ENCODE assay signal across 8 cellular contexts in the genomic region with DNA sequence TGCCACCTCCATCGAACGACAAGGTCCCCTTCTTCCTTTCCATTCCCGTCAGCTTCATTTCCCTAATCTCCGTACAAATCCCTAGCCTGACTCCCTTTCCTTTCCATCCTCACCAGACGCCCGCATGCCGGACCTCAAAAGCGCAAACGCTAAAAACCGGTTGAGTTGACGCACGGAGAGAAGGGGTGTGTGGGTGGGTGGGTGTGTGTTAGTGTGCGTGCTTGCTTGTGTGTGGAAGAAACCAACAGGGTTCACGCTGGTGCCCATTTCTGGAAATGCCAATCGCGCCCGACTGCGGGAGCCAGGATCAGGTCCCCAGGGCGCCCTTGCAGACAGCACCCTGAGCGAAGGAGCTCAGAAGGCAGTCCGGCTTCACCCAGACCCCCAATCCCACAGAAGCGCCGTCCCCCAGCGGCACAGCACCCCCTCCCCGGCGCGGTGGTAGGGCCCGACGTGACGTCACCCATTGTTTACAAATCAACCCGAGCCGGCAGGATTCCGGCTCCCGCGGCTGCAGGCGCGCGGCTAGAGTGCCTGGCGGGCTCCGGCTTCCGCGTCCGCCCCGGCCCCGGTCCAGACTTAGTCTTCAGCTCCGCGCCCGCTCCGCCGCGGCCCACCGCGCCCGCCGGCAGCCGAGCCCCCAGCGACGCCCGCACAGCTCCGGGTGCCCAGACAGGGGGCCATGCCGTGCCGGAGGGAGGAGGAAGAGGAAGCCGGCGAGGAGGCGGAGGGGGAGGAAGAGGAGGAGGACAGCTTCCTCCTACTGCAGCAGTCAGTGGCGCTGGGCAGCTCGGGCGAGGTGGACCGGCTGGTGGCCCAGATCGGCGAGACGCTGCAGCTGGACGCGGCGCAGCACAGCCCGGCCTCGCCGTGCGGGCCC. TPM values are rescaled to one million over a fixed set of nuclear protein-coding genes. Genes with fewer than 3 reads are reported as not detected.
DNase-seq lines count a peak whose midpoint lies in the region; ATAC-seq, FAIRE-seq and TF ChIP-seq lines count a peak whose summit lies in the region.

A gene with protein sequence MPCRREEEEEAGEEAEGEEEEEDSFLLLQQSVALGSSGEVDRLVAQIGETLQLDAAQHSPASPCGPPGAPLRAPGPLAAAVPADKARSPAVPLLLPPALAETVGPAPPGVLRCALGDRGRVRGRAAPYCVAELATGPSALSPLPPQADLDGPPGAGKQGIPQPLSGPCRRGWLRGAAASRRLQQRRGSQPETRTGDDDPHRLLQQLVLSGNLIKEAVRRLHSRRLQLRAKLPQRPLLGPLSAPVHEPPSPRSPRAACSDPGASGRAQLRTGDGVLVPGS (plus strand): TSS at position 500 of the 880 bp plus-strand sequence. CDS start 183 bp downstream, at position 683.

- H3K27ac Mint-ChIP-seq in Calu3 (ENCODE audit: unreplicated experiment), result peak within 1 kb of the TSS; percentile 97
- peak within 1 kb of the TSS; percentile 100 for H3K27ac Mint-ChIP-seq in activated T-cell treated with anti-CD3 and anti-CD28 coated beads, Interleukin-2, amount 50 U/mL, for 24 hours

- H3K79me2 ChIP-seq in PC-3 (ENCODE audit: low read length), result no peaks in the 10 kb centered on the region

- TF ChIP-seq CTCF in Calu3 (IDR thresholded peaks at IDR 0.05; ENCODE audit: unreplicated experiment) (no peak), PC-3 (conservative IDR thresholded peaks at IDR 0.05; ENCODE audit: low read depth, low read length) (no peak)

- H3K4me1 Mint-ChIP-seq in Calu3 (ENCODE audit: low read depth, unreplicated experiment), result peaks cover 13% of the 10 kb centered on the region
- H3K4me1 Mint-ChIP-seq in activated T-cell treated with anti-CD3 and anti-CD28 coated beads, Interleukin-2, amount 50 U/mL, for 24 hours (ENCODE audit: low read depth), result peaks cover 32% of the 10 kb centered on the region

- H3K4me1 ChIP-seq in PC-3 (ENCODE audit: insufficient read depth, low read length), result peaks cover 9% of the 10 kb centered on the region

- H3K4me2 ChIP-seq in PC-3 (ENCODE audit: low read length), result peak within 1 kb of the TSS; percentile 90

- H3K27me3 ChIP-seq in PC-3 (ENCODE audit: low read length), result no peaks in the 10 kb centered on the region

- no peaks in the 10 kb centered on the region for H3K36me3 ChIP-seq in PC-3 (ENCODE audit: low read depth, low read length)

- intact Hi-C loops in Calu3 (cut with micrococcal nuclease; ENCODE audit: unreplicated experiment), result no loop called here
- intact Hi-C loops in PC-3 (cut with micrococcal nuclease), result no loop called here

- H2AFZ ChIP-seq in PC-3 (ENCODE audit: low read length), result peak within 1 kb of the TSS; percentile 89

- no peaks in the 10 kb centered on the region for H3K9me3 ChIP-seq in PC-3 (ENCODE audit: low read length)

- no peaks in the 10 kb centered on the region for H3F3A ChIP-seq in PC-3 (ENCODE audit: low read length, unreplicated experiment)

- peak within 1 kb of the TSS; percentile 92 for H3K27ac ChIP-seq in PC-3 (ENCODE audit: low read length)

- BruUV-seq in Calu3 (replicated peaks; lab: Mats Ljungman, UMichigan) (no TSS peak), PC-3 (replicated peaks; lab: Mats Ljungman, UMichigan) (no TSS peak)

- H3K9me3 Mint-ChIP-seq in Calu3 (ENCODE audit: low read depth, unreplicated experiment), result no peaks in the 10 kb centered on the region
- H3K9me3 Mint-ChIP-seq in activated T-cell treated with anti-CD3 and anti-CD28 coated beads, Interleukin-2, amount 50 U/mL, for 24 hours, result no peaks in the 10 kb centered on the region

- H3K9ac ChIP-seq in PC-3 (ENCODE audit: low read length), result peak within 1 kb of the TSS; percentile 97

- peak; percentile 93 for FAIRE-seq in HTR-8/SVneo (lab: Jason Lieb, UNC)

- H3K9me2 ChIP-seq in PC-3 (replicated peaks; ENCODE audit: low read length), result no peaks in the 10 kb centered on the region

- POLR2A ChIA-PET in PC-3 (lab: Charles Lee; ENCODE audit: unreplicated experiment), result interaction anchor here (0.7 kb wide), 1 partner anchor 31 kb away, joined by 11 read pairs; no protein-coding TSS in a partner anchor

- peaks cover 18% of the 10 kb centered on the region for H3K36me3 Mint-ChIP-seq in Calu3 (ENCODE audit: insufficient read depth, unreplicated experiment)
- H3K36me3 Mint-ChIP-seq in activated T-cell treated with anti-CD3 and anti-CD28 coated beads, Interleukin-2, amount 50 U/mL, for 24 hours (ENCODE audit: low read depth), result no peaks in the 10 kb centered on the region

- DNase-seq in Calu3 (peak; percentile 83), HTR-8/SVneo (ENCODE audit: insufficient read length, low spot score) (peak; percentile 83), PC-3 (peak; percentile 80), myocyte (ENCODE audit: low read depth) (peak; percentile 90)
- DNase-seq in activated T-cell treated with anti-CD3 and anti-CD28 coated beads, Interleukin-2, amount 50 U/mL, for 24 hours, result peak; percentile 95
- peak; percentile 82 for DNase-seq in stimulated activated CD8-positive, alpha-beta memory T cell treated with anti-CD3 and anti-CD28 coated beads, Interleukin-7, amount 100 ng/mL, for 24 hours (ENCODE audit: low read depth)

- ATAC-seq in GM21367 (IDR thresholded peaks at IDR 0.05; ENCODE audit: unreplicated experiment) (peak; percentile 59), PC-3 (peak; percentile 75), esophagus mucosa (peak; percentile 90)

- no peaks in the 10 kb centered on the region for H3K27me3 Mint-ChIP-seq in Calu3 (ENCODE audit: unreplicated experiment)
- H3K27me3 Mint-ChIP-seq in activated T-cell treated with anti-CD3 and anti-CD28 coated beads, Interleukin-2, amount 50 U/mL, for 24 hours, result no peaks in the 10 kb centered on the region

- H3K4me3 ChIP-seq in PC-3 (ENCODE audit: low read length), result peak within 1 kb of the TSS; percentile 80

- H3K4me3 Mint-ChIP-seq in Calu3 (ENCODE audit: low read depth, unreplicated experiment), result peak within 1 kb of the TSS; percentile 77
- peak within 1 kb of the TSS; percentile 89 for H3K4me3 Mint-ChIP-seq in activated T-cell treated with anti-CD3 and anti-CD28 coated beads, Interleukin-2, amount 50 U/mL, for 24 hours

- CTCF ChIA-PET in Calu3 (lab: Charles Lee), result interaction anchor here (1.2 to 1.5 kb wide), 2 partner anchors 9 to 40 kb away, joined by 3 to 7 read pairs; no protein-coding TSS in a partner anchor
- CTCF ChIA-PET in PC-3 (lab: Charles Lee), result interaction anchor here (1.5 kb wide), 1 partner anchor 40 kb away, joined by 5 read pairs; no protein-coding TSS in a partner anchor

- H4K20me1 ChIP-seq in PC-3 (ENCODE audit: low read length), result no peaks in the 10 kb centered on the region

RNA-seq across cellular contexts. Expression of the gene that starts here (rescaled TPM):
- total RNA-seq in Calu3 (2022) (2.1 TPM in 2 replicates), PC-3 (2014; rRNA removed) (4.1 and 4.4 TPM in 2 replicates), esophagus mucosa (1.6 TPM), myocyte (1.3 and 1.8 TPM in 2 replicates)
- polyA plus RNA-seq in myocyte (2012), result 0.64 TPM

Comparison
In these comparisons a context has a peak if more than half of its experiments do, and no peak if none do; other contexts are left out.
1. Peak in every context shown above with its lines: DNase-seq, ATAC-seq, H3K4me3 ChIP-seq and H3K27ac ChIP-seq.